In genomic region chr9:94101169-94101853, GRCh38 we compare ENCODE assay signal across 21 cellular contexts.
"Had no signal": no experiment of that assay in that cellular context is flagged by ENCODE, and none has a peak within 500 bp of the region (broad histone marks: within the 10 kb centered on the region; RNA-seq: fewer than 3 reads in every experiment).

No MANE protein-coding gene starts in this region.

- H3K4me3 ChIP-seq: hepatocyte, left ventricle myocardium inferior, lower lobe of right lung, testis, tibial nerve, upper lobe of right lung, vagina had no signal

- H3K27me3 ChIP-seq: foreskin keratinocyte, hepatocyte, testis, tibial nerve, upper lobe of right lung, vagina had no signal

- H3K4me3 Mint-ChIP-seq: memory B cell; naive B cell; stimulated activated naive B cell treated with anti-CD40 and anti-IgM and Interleukin-4, amounts not matched to agents 10 μg/mL and 1 μg/mL and 100 μg/mL, for 72 hours; stimulated activated naive CD8-positive, alpha-beta T cell treated with anti-CD3 and anti-CD28 coated beads, Interleukin-15, amount 100 ng/mL, for 72 hours had no signal

- H3K27me3 Mint-ChIP-seq: memory B cell; naive B cell; stimulated activated naive B cell treated with anti-CD40 and anti-IgM and Interleukin-4, amounts not matched to agents 10 μg/mL and 1 μg/mL and 100 μg/mL, for 72 hours; stimulated activated naive CD8-positive, alpha-beta T cell treated with anti-CD3 and anti-CD28 coated beads, Interleukin-15, amount 100 ng/mL, for 72 hours had no signal

- H3K27ac ChIP-seq: foreskin keratinocyte, hepatocyte, left ventricle myocardium inferior, lower lobe of right lung, testis, upper lobe of right lung, vagina had no signal

- H3K4me2 ChIP-seq: hepatocyte had no signal

- ATAC-seq: foreskin keratinocyte; left cardiac atrium; lower lobe of right lung; sciatic nerve; stimulated activated naive B cell treated with anti-CD40 and anti-IgM and Interleukin-4, amounts not matched to agents 10 μg/mL and 1 μg/mL and 100 μg/mL, for 72 hours; stimulated activated naive CD8-positive, alpha-beta T cell treated with anti-CD3 and anti-CD28 coated beads, Interleukin-15, amount 100 ng/mL, for 72 hours; upper lobe of right lung had no signal

- H3K36me3 ChIP-seq: vagina had no signal

- H3K79me2 ChIP-seq: hepatocyte had no signal

- H3K4me1 ChIP-seq: left ventricle myocardium inferior, lower lobe of right lung, testis, upper lobe of right lung, vagina had no signal

- DNase-seq: dermis blood vessel endothelial cell; foreskin keratinocyte; head of caudate nucleus; kidney; left cardiac atrium; left ventricle myocardium inferior; lower lobe of right lung; midbrain; naive B cell; posterior cingulate gyrus; stimulated activated CD4-positive, alpha-beta T cell treated with anti-CD3 and anti-CD28 coated beads, Interleukin-2, amount 100 ng/mL, for 24 hours; stimulated activated CD4-positive, alpha-beta T cell treated with anti-CD3 and anti-CD28 coated beads, Interleukin-4, amount 100 ng/mL, for 4 hours; stimulated activated naive B cell treated with anti-CD40 and anti-IgM and Interleukin-4, amounts not matched to agents 10 μg/mL and 1 μg/mL and 100 μg/mL, for 72 hours; stimulated activated naive CD8-positive, alpha-beta T cell treated with anti-CD3 and anti-CD28 coated beads, Interleukin-15, amount 100 ng/mL, for 72 hours; testis; upper lobe of right lung had no signal

- H2AFZ ChIP-seq: hepatocyte had no signal

- H3K9me3 Mint-ChIP-seq: memory B cell; naive B cell; stimulated activated naive B cell treated with anti-CD40 and anti-IgM and Interleukin-4, amounts not matched to agents 10 μg/mL and 1 μg/mL and 100 μg/mL, for 72 hours; stimulated activated naive CD8-positive, alpha-beta T cell treated with anti-CD3 and anti-CD28 coated beads, Interleukin-15, amount 100 ng/mL, for 72 hours had no signal

- H3K27ac Mint-ChIP-seq: memory B cell; naive B cell; stimulated activated naive B cell treated with anti-CD40 and anti-IgM and Interleukin-4, amounts not matched to agents 10 μg/mL and 1 μg/mL and 100 μg/mL, for 72 hours had no signal

- H3K4me1 Mint-ChIP-seq: memory B cell, naive B cell had no signal

- H3K9me3 ChIP-seq: left ventricle myocardium inferior, lower lobe of right lung, testis, tibial nerve, upper lobe of right lung, vagina had no signal
